In genomic region chr6:158816329-158816728, GRCh38 we compare ENCODE assay signal across 8 cellular contexts. TPM values are rescaled to one million over a fixed set of nuclear protein-coding genes. Genes with fewer than 3 reads are reported as not detected.
DNase-seq lines count a peak whose midpoint lies in the region; ATAC-seq and TF ChIP-seq lines count a peak whose summit lies in the region.

No MANE protein-coding gene starts in this region.

- H3K9me3 ChIP-seq in MM.1S (replicated peaks; ENCODE audit: insufficient read depth, low read length) = no peaks in the 10 kb centered on the region
- no peaks in the 10 kb centered on the region for H3K9me3 ChIP-seq in duodenal mucosa (ENCODE audit: control insufficient read depth in 1 of 2, low read length in 2 of 2)

- peaks cover 5% of the 10 kb centered on the region; the same call in 1 of the 2 replicates for H3F3A ChIP-seq in MM.1S (ENCODE audit: insufficient read depth, low read length)

- DNase-seq in MM.1S (peak; percentile 36), osteocyte (ENCODE audit: extremely low spot score, unreplicated experiment) (no peak), HuH-7.5 (ENCODE audit: low spot score) (no peak)
- no peak for DNase-seq in effector CD4-positive, alpha-beta T cell

- H3K36me3 ChIP-seq in MM.1S (replicated peaks; ENCODE audit: insufficient read depth, low read length) (no peaks in the 10 kb centered on the region), duodenal mucosa (ENCODE audit: control insufficient read depth in 1 of 2, insufficient read depth in 2 of 2, low read length in 2 of 2) (peaks cover 11 to 17% of the 10 kb centered on the region in 2 donors)

- H3K27me3 Mint-ChIP-seq in osteocyte (ENCODE audit: unreplicated experiment) = no peaks in the 10 kb centered on the region

- no peaks in the 10 kb centered on the region for H3K9me3 Mint-ChIP-seq in osteocyte (ENCODE audit: unreplicated experiment)

- H3K79me2 ChIP-seq in MM.1S (ENCODE audit: low read length) = peaks cover 67% of the 10 kb centered on the region

- H3K9ac ChIP-seq in MM.1S (ENCODE audit: low read length) = peak overlapping the region; percentile 91; the same call in 1 of the 2 replicates
- peak overlapping the region; percentile 55 to 90 for H3K9ac ChIP-seq in duodenal mucosa (ENCODE audit: low read depth in 1 of 2, low read length in 2 of 2)

- H3K4me1 ChIP-seq in MM.1S (ENCODE audit: low read length) = peaks cover 20% of the 10 kb centered on the region
- H3K4me1 ChIP-seq in duodenal mucosa (ENCODE audit: control insufficient read depth in 1 of 2, insufficient read depth in 2 of 2, low read length in 2 of 2) = peaks cover 44% of the 10 kb centered on the region in 2 donors

- no peaks in the 10 kb centered on the region for H3K9me2 ChIP-seq in MM.1S (replicated peaks; ENCODE audit: insufficient read depth, low read length)

- peaks cover 18% of the 10 kb centered on the region for H4K20me1 ChIP-seq in MM.1S (ENCODE audit: insufficient read depth, low read length)

- H3K27me3 ChIP-seq in MM.1S (replicated peaks; ENCODE audit: insufficient read depth, low read length) = no peaks in the 10 kb centered on the region
- H3K27me3 ChIP-seq in duodenal mucosa (ENCODE audit: control insufficient read depth in 1 of 2, insufficient read depth in 2 of 2, low read length in 2 of 2) = no peaks in the 10 kb centered on the region

- peaks cover 7% of the 10 kb centered on the region for H3K36me3 Mint-ChIP-seq in osteocyte (ENCODE audit: unreplicated experiment)

- peak; percentile 33 for ATAC-seq in GM19351 (IDR thresholded peaks at IDR 0.05; ENCODE audit: unreplicated experiment)
- ATAC-seq in HG03039 (IDR thresholded peaks at IDR 0.05; ENCODE audit: unreplicated experiment) = no peak
- ATAC-seq in GM18520 (IDR thresholded peaks at IDR 0.05; ENCODE audit: unreplicated experiment) = no peak

- H3K4me3 Mint-ChIP-seq in osteocyte (ENCODE audit: unreplicated experiment) = peak overlapping the region; percentile 93

- H3K4me1 Mint-ChIP-seq in osteocyte (ENCODE audit: unreplicated experiment) = peaks cover 53% of the 10 kb centered on the region

- H3K27ac ChIP-seq in MM.1S (ENCODE audit: low read length) = peak overlapping the region; percentile 86; the same call in 1 of the 2 replicates
- peak overlapping the region; percentile 80 for H3K27ac ChIP-seq in duodenal mucosa (ENCODE audit: low read depth, low read length)

- peak overlapping the region; percentile 75 for H3K4me3 ChIP-seq in MM.1S (ENCODE audit: low read length)
- peak overlapping the region; percentile 89 to 91 for H3K4me3 ChIP-seq in duodenal mucosa (ENCODE audit: low read depth in 1 of 2, low read length in 2 of 2)

- no peak for TF ChIP-seq CTCF in MM.1S (IDR thresholded peaks at IDR 0.05; ENCODE audit: low read length)
- no peak for TF ChIP-seq CTCF in osteocyte (IDR thresholded peaks at IDR 0.05)

- peak overlapping the region; percentile 73 for H3K4me2 ChIP-seq in MM.1S (ENCODE audit: low read depth, low read length)

- H2AFZ ChIP-seq in MM.1S (ENCODE audit: low read length) = no peak overlapping the region

- peak overlapping the region; percentile 94 for H3K27ac Mint-ChIP-seq in osteocyte (ENCODE audit: unreplicated experiment)

RNA-seq across cellular contexts. Expression of gene EZR, which starts 2.8 kb away (rescaled TPM):
- total RNA-seq in osteocyte = 41.1 and 41.4 TPM in 2 replicates
